Comparison of ENCODE assay signal across 9 cellular contexts in the genomic region with DNA sequence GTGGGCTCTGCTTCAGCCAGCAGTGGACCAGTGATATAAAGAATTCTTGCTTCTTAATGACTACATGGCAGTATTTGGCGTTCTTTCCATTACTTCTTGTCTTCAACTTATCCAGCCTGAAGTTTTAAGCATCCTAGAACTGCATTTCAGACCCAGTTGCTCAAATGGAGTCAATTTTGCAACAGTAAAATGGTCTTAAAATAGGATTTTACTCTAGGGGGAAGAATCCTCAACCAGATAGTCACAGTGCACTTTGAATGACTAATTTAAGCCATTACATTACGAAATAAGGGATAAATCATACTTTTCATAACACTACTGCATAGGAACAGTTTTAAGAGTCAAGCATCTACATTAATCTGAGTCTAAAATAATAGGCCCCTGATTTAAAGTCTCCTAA. TPM values are rescaled to one million over a fixed set of nuclear protein-coding genes. Genes with fewer than 3 reads are reported as not detected.
A peak's percentile ranks its signal among the peaks of the same experiment; 100 is the strongest.
DNase-seq lines count a peak whose midpoint lies in the region; ATAC-seq and TF ChIP-seq lines count a peak whose summit lies in the region.
"Had no signal": no experiment of that assay in that cellular context is flagged by ENCODE, and none has a peak within 500 bp of the region (broad histone marks: within the 10 kb centered on the region; RNA-seq: fewer than 3 reads in every experiment).

No MANE protein-coding gene starts in this region.

- H3K36me3 ChIP-seq in GM06990 (ENCODE audit: control insufficient read depth, insufficient read depth, low read length), result no peaks in the 10 kb centered on the region; the same call in 1 of the 2 replicates

- no peak for ATAC-seq in GM21381 (IDR thresholded peaks at IDR 0.05; ENCODE audit: unreplicated experiment)

- DNase-seq in GM06990 (ENCODE audit: extremely low read depth, insufficient read length) (no peak), SIG-M5 (lab: John Stamatoyannopoulos, UW) (peak; percentile 38), epithelial cell of proximal tubule (ENCODE audit: low read depth) (no peak), renal cortical epithelial cell (ENCODE audit: low read depth) (peak; percentile 18), NCI-H1417 (lab: John Stamatoyannopoulos, UW) (no peak), NCI-H2171 (lab: John Stamatoyannopoulos, UW) (no peak), NCI-H1105 (lab: John Stamatoyannopoulos, UW) (no peak)
- DNase-seq: NCI-H1417 treated with DMSO at 0.1 percent for 48 hours had no signal

- H3K27me3 ChIP-seq in GM06990 (replicated peaks; ENCODE audit: control insufficient read depth, insufficient read depth, low read length), result no peaks in the 10 kb centered on the region

- no peak for TF ChIP-seq CTCF in GM06990 (IDR thresholded peaks at IDR 0.05; ENCODE audit: insufficient read depth, low read length, poor library complexity, severe bottlenecking)
- no peak for TF ChIP-seq CTCF in epithelial cell of proximal tubule (conservative IDR thresholded peaks at IDR 0.05; ENCODE audit: low read depth, low read length)

- H3K4me3 ChIP-seq in GM06990 (replicated peaks; ENCODE audit: low read depth, low read length) (peak overlapping the region; percentile 93), epithelial cell of proximal tubule (ENCODE audit: low read depth, low read length) (peak overlapping the region; percentile 96)

RNA-seq across cellular contexts. Expression of gene SMARCA2, which starts 1.5 kb away (rescaled TPM):
- total RNA-seq in epithelial cell of proximal tubule, result 30.4 and 31.6 TPM in 2 replicates
- total RNA-seq in renal cortical epithelial cell, result 41.5 and 186 TPM in 2 replicates

Comparison
In these comparisons a context has a peak if more than half of its experiments do, and no peak if none do; other contexts are left out.
1. DNase-seq: peak in SIG-M5 (single experiment) and renal cortical epithelial cell (single experiment); none in GM06990 (single experiment), epithelial cell of proximal tubule (single experiment), NCI-H1417 (0 of 3), NCI-H2171 (single experiment) and NCI-H1105 (single experiment).